ENCODE assay signal across 17 cellular contexts in the genomic region with DNA sequence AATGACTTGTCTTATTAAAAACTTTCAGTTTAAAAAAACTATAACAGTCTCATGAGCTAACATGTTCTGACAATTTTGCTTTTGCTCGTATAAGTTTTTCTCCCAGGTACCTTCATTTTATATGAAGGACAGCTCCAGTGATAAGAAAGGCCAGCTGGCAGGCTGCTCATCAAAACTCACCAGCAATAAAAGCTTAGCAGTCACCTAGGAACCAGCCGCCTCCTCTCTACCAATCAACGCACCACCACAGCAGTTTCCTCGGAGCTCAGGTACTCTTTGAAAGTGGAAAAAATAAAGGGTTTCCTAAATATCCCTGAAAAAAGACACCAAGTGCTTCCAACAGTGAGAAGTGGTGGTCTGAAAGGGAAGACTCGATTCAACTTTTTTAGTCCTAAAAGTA. TPM values are rescaled to one million over a fixed set of nuclear protein-coding genes. Genes with fewer than 3 reads are reported as not detected.
"Had no signal": no experiment of that assay in that cellular context is flagged by ENCODE, and none has a peak within 500 bp of the region (broad histone marks: within the 10 kb centered on the region; RNA-seq: fewer than 3 reads in every experiment).

No MANE protein-coding gene starts in this region.

- DNase-seq: dermis blood vessel endothelial cell; effector memory CD8-positive, alpha-beta T cell; mesenchymal stem cell; midbrain; naive thymus-derived CD4-positive, alpha-beta T cell; sigmoid colon; spleen; stimulated activated CD4-positive, alpha-beta T cell treated with anti-CD3 and anti-CD28 coated beads, Interleukin-4, amount 100 ng/mL, for 4 hours; stimulated activated naive CD8-positive, alpha-beta T cell treated with anti-CD3 and anti-CD28 coated beads, Interleukin-15, Interleukin-2, amounts not matched to agents 100 U/mL and 50 U/mL, for 24 hours; substantia nigra; testis; tibial artery had no signal

- ATAC-seq: effector memory CD8-positive, alpha-beta T cell; naive thymus-derived CD4-positive, alpha-beta T cell; stimulated activated memory B cell treated with anti-CD40 and anti-IgM and Interleukin-4, amounts not matched to agents 10 μg/mL and 1 μg/mL and 100 μg/mL, for 72 hours; stimulated activated naive CD8-positive, alpha-beta T cell treated with anti-CD3 and anti-CD28 coated beads, Interleukin-15, Interleukin-2, amounts not matched to agents 100 U/mL and 50 U/mL, for 24 hours had no signal

- H3K4me1 ChIP-seq: neural progenitor cell, parathyroid adenoma, spleen, testis, tibial artery had no signal

- H3K27ac ChIP-seq: coronary artery, hepatocyte, neural progenitor cell, parathyroid adenoma, sigmoid colon, spleen, testis, tibial artery had no signal

- H3K27me3 ChIP-seq: hepatocyte, neural progenitor cell, sigmoid colon, testis, tibial artery had no signal

- H3K9me3 ChIP-seq: sigmoid colon, spleen, testis, tibial artery had no signal

- H3K4me3 ChIP-seq: coronary artery, hepatocyte, neural progenitor cell, sigmoid colon, spleen, testis, tibial artery had no signal

RNA-seq across cellular contexts. Expression of a gene that starts 54.7 kb away (rescaled TPM):
- polyA plus RNA-seq: naive thymus-derived CD4-positive, alpha-beta T cell had no signal
